ENCODE assay signal across 11 cellular contexts in genomic region chr11:3723014-3723708, GRCh38. TPM values are rescaled to one million over a fixed set of nuclear protein-coding genes. Genes with fewer than 3 reads are reported as not detected.
DNase-seq lines count a peak whose midpoint lies in the region; ATAC-seq and TF ChIP-seq lines count a peak whose summit lies in the region.
"Had no signal": no experiment of that assay in that cellular context is flagged by ENCODE, and none has a peak within 500 bp of the region (broad histone marks: within the 10 kb centered on the region; RNA-seq: fewer than 3 reads in every experiment).

No MANE protein-coding gene starts in this region.

- H3K27me3 ChIP-seq in PC-3 (ENCODE audit: low read length): no peaks in the 10 kb centered on the region
- H3K27me3 ChIP-seq: tibial nerve had no signal

- H3K9me3 Mint-ChIP-seq in activated naive CD8-positive, alpha-beta T cell treated with anti-CD3 and anti-CD28 coated beads, Interleukin-2, amount 50 U/mL, for 24 hours: no peaks in the 10 kb centered on the region
- H3K9me3 Mint-ChIP-seq in activated T-cell treated with anti-CD3 and anti-CD28 coated beads, Interleukin-2, amount 50 U/mL, for 4 hours: no peaks in the 10 kb centered on the region
- no peaks in the 10 kb centered on the region for H3K9me3 Mint-ChIP-seq in naive thymus-derived CD8-positive, alpha-beta T cell

- peak; percentile 94 for ATAC-seq in PC-3
- ATAC-seq in activated naive CD8-positive, alpha-beta T cell treated with anti-CD3 and anti-CD28 coated beads, Interleukin-2, amount 50 U/mL, for 24 hours: no peak
- no peak for ATAC-seq in activated T-cell treated with anti-CD3 and anti-CD28 coated beads, Interleukin-2, amount 50 U/mL, for 4 hours
- ATAC-seq in naive thymus-derived CD8-positive, alpha-beta T cell: no peak
- ATAC-seq: left lobe of liver had no signal

- POLR2A ChIA-PET in PC-3 (lab: Charles Lee; ENCODE audit: unreplicated experiment): no interaction called here
- POLR2A ChIA-PET in naive thymus-derived CD8-positive, alpha-beta T cell (lab: Charles Lee): no interaction called here

- BruUV-seq in PC-3 (replicated peaks; lab: Mats Ljungman, UMichigan): no TSS peak

- H3K4me3 Mint-ChIP-seq in activated naive CD8-positive, alpha-beta T cell treated with anti-CD3 and anti-CD28 coated beads, Interleukin-2, amount 50 U/mL, for 24 hours: no peak overlapping the region
- H3K4me3 Mint-ChIP-seq in activated T-cell treated with anti-CD3 and anti-CD28 coated beads, Interleukin-2, amount 50 U/mL, for 4 hours: no peak overlapping the region
- H3K4me3 Mint-ChIP-seq in naive thymus-derived CD8-positive, alpha-beta T cell: no peak overlapping the region

- no peaks in the 10 kb centered on the region for H3K4me1 Mint-ChIP-seq in activated naive CD8-positive, alpha-beta T cell treated with anti-CD3 and anti-CD28 coated beads, Interleukin-2, amount 50 U/mL, for 24 hours
- H3K4me1 Mint-ChIP-seq in activated T-cell treated with anti-CD3 and anti-CD28 coated beads, Interleukin-2, amount 50 U/mL, for 4 hours (ENCODE audit: low read depth): no peaks in the 10 kb centered on the region
- H3K4me1 Mint-ChIP-seq in naive thymus-derived CD8-positive, alpha-beta T cell: peaks cover 0 to 4% (median 1%) of the 10 kb centered on the region in 4 donors

- CTCF ChIA-PET in PC-3 (lab: Charles Lee): interaction anchor here (0.6 kb wide), 1 partner anchor 59 kb away, joined by 8 read pairs; no protein-coding TSS in a partner anchor

- no peaks in the 10 kb centered on the region for H3K79me2 ChIP-seq in PC-3 (ENCODE audit: low read length)

- H2AFZ ChIP-seq in PC-3 (ENCODE audit: low read length): no peak overlapping the region

- H4K20me1 ChIP-seq in PC-3 (ENCODE audit: low read length): no peaks in the 10 kb centered on the region

- no peak for TF ChIP-seq CTCF in PC-3 (conservative IDR thresholded peaks at IDR 0.05; ENCODE audit: low read depth, low read length)

- H3K27ac Mint-ChIP-seq in activated naive CD8-positive, alpha-beta T cell treated with anti-CD3 and anti-CD28 coated beads, Interleukin-2, amount 50 U/mL, for 24 hours: no peak overlapping the region
- H3K27ac Mint-ChIP-seq in naive thymus-derived CD8-positive, alpha-beta T cell: no peak overlapping the region

- no peak overlapping the region for H3K4me3 ChIP-seq in PC-3 (ENCODE audit: low read length)
- H3K4me3 ChIP-seq: tibial nerve had no signal

- DNase-seq in EH (ENCODE audit: low read depth) (peak; percentile 99), PC-3 (peak; percentile 69), epithelial cell of prostate (ENCODE audit: low read depth, low spot score) (peak; percentile 54), pulmonary artery endothelial cell (ENCODE audit: low read depth, low spot score) (peak; percentile 15), activated gamma-delta T cell treated with Interleukin-2 at 50 U/mL for 16 hours (no peak)
- DNase-seq in activated naive CD8-positive, alpha-beta T cell treated with anti-CD3 and anti-CD28 coated beads, Interleukin-2, amount 50 U/mL, for 24 hours: no peak
- no peak for DNase-seq in activated T-cell treated with anti-CD3 and anti-CD28 coated beads, Interleukin-2, amount 50 U/mL, for 4 hours
- DNase-seq in naive thymus-derived CD8-positive, alpha-beta T cell: no peak
- DNase-seq: NCI-H1092 treated with DMSO at 0.1 percent for 48 hours had no signal

- peaks cover 9% of the 10 kb centered on the region for H3K4me1 ChIP-seq in PC-3 (ENCODE audit: insufficient read depth, low read length)
- H3K4me1 ChIP-seq: tibial nerve had no signal

- no peaks in the 10 kb centered on the region for H3K27me3 Mint-ChIP-seq in activated naive CD8-positive, alpha-beta T cell treated with anti-CD3 and anti-CD28 coated beads, Interleukin-2, amount 50 U/mL, for 24 hours
- no peaks in the 10 kb centered on the region for H3K27me3 Mint-ChIP-seq in activated T-cell treated with anti-CD3 and anti-CD28 coated beads, Interleukin-2, amount 50 U/mL, for 4 hours (ENCODE audit: low read depth)
- no peaks in the 10 kb centered on the region for H3K27me3 Mint-ChIP-seq in naive thymus-derived CD8-positive, alpha-beta T cell

- H3K9ac ChIP-seq in PC-3 (ENCODE audit: low read length): no peak overlapping the region

- H3K36me3 Mint-ChIP-seq in activated naive CD8-positive, alpha-beta T cell treated with anti-CD3 and anti-CD28 coated beads, Interleukin-2, amount 50 U/mL, for 24 hours (ENCODE audit: low read depth): peaks cover 67% of the 10 kb centered on the region
- peaks cover 48% of the 10 kb centered on the region for H3K36me3 Mint-ChIP-seq in activated T-cell treated with anti-CD3 and anti-CD28 coated beads, Interleukin-2, amount 50 U/mL, for 4 hours (ENCODE audit: insufficient read depth)
- peaks cover 9 to 91% (median 49%) of the 10 kb centered on the region in 3 donors for H3K36me3 Mint-ChIP-seq in naive thymus-derived CD8-positive, alpha-beta T cell

- peak overlapping the region; percentile 35 for H3K27ac ChIP-seq in PC-3 (ENCODE audit: low read length)
- H3K27ac ChIP-seq in epithelial cell of prostate: peak overlapping the region; percentile 65
- H3K27ac ChIP-seq: tibial nerve had no signal

- H3K36me3 ChIP-seq in PC-3 (ENCODE audit: low read depth, low read length): peaks cover 57% of the 10 kb centered on the region

- H3K4me2 ChIP-seq in PC-3 (ENCODE audit: low read length): no peak overlapping the region

- no peaks in the 10 kb centered on the region for H3F3A ChIP-seq in PC-3 (ENCODE audit: low read length, unreplicated experiment)

- intact Hi-C loops in PC-3 (cut with micrococcal nuclease): no loop called here

- H3K9me3 ChIP-seq in PC-3 (ENCODE audit: low read length): no peaks in the 10 kb centered on the region
- H3K9me3 ChIP-seq: tibial nerve had no signal

- no peaks in the 10 kb centered on the region for H3K9me2 ChIP-seq in PC-3 (replicated peaks; ENCODE audit: low read length)

RNA-seq across cellular contexts. Expression of gene CHRNA10, which starts 52.0 kb away (rescaled TPM):
- 0.36 and 0.40 TPM in 2 replicates for total RNA-seq in PC-3 (2014; rRNA removed)
- total RNA-seq in pulmonary artery endothelial cell: 0.33 and 0.78 TPM in 2 replicates
- total RNA-seq in activated T-cell treated with anti-CD3 and anti-CD28 coated beads, Interleukin-2, amount 50 U/mL, for 4 hours: 1 to 10 TPM; 1.1 to 1.7 (median 1.2) TPM
- total RNA-seq in naive thymus-derived CD8-positive, alpha-beta T cell: 1 to 10 TPM; 3.6 to 5.1 TPM
- polyA plus RNA-seq in naive thymus-derived CD8-positive, alpha-beta T cell: under 1 TPM in 2 of 3 donors, not detected in 1; 0.15 to 0.32 TPM

Comparison
In these comparisons a context has a peak if more than half of its experiments do, and no peak if none do; other contexts are left out.
1. DNase-seq: peak in EH (single experiment), PC-3 (single experiment), epithelial cell of prostate (single experiment) and pulmonary artery endothelial cell (single experiment); none in activated naive CD8-positive, alpha-beta T cell treated with anti-CD3 and anti-CD28 coated beads, Interleukin-2, amount 50 U/mL, for 24 hours (single experiment), activated T-cell treated with anti-CD3 and anti-CD28 coated beads, Interleukin-2, amount 50 U/mL, for 4 hours (single experiment), activated gamma-delta T cell treated with Interleukin-2 at 50 U/mL for 16 hours (single experiment) and naive thymus-derived CD8-positive, alpha-beta T cell (0 of 10).